8 cellular contexts compared by ENCODE assay signal in genomic region chr16:67857547-67858233, GRCh38. TPM values are rescaled to one million over a fixed set of nuclear protein-coding genes. Genes with fewer than 3 reads are reported as not detected.
DNase-seq lines count a peak whose midpoint lies in the region; ATAC-seq and TF ChIP-seq lines count a peak whose summit lies in the region.

No MANE protein-coding gene starts in this region.

- H3K9ac ChIP-seq in neuronal stem cell (ENCODE audit: low read depth, low read length, poor library complexity), result no peak overlapping the region

- no peak overlapping the region for H2BK12ac ChIP-seq in neuronal stem cell (ENCODE audit: low read length)

- peak in 2 of 7 experiments; percentile 35 to 44 for DNase-seq in CD8-positive, alpha-beta T cell
- DNase-seq in HuH-7.5 (ENCODE audit: low spot score) (peak; percentile 78), glomerular visceral epithelial cell (ENCODE audit: extremely low spot score) (peak; percentile 87), posterior vena cava (ENCODE audit: low spot score) (peak; percentile 95), neuronal stem cell (ENCODE audit: low spot score) (no peak)
- peak in 1 of 2 donors; percentile 32 for DNase-seq in activated T-cell treated with anti-CD3 and anti-CD28 coated beads, Interleukin-2, amount 50 U/mL, for 72 hours

- no peak for TF ChIP-seq CTCF in CD8-positive, alpha-beta T cell (IDR thresholded peaks at IDR 0.05)

- no peak overlapping the region for H3K23ac ChIP-seq in neuronal stem cell (ENCODE audit: low read depth, low read length, poor library complexity)

- H3K27ac ChIP-seq in CD8-positive, alpha-beta T cell (ENCODE audit: low read depth, low read length), result no peak overlapping the region
- no peak overlapping the region for H3K27ac ChIP-seq in neuronal stem cell (replicated peaks; ENCODE audit: low read length)

- H3K4me1 Mint-ChIP-seq in CD8-positive, alpha-beta T cell (ENCODE audit: low read depth), result peaks cover 38% of the 10 kb centered on the region
- peaks cover 47% of the 10 kb centered on the region for H3K4me1 Mint-ChIP-seq in activated T-cell treated with anti-CD3 and anti-CD28 coated beads, Interleukin-2, amount 50 U/mL, for 72 hours (ENCODE audit: low read depth)

- H3K4me3 ChIP-seq in CD8-positive, alpha-beta T cell (ENCODE audit: low read depth, low read length), result no peak overlapping the region
- H3K4me3 ChIP-seq in neuronal stem cell (ENCODE audit: low read length in 2 of 2), result no peak overlapping the region

- H3K4ac ChIP-seq in neuronal stem cell (ENCODE audit: low read length), result no peak overlapping the region

- no peak overlapping the region for H2BK15ac ChIP-seq in neuronal stem cell (ENCODE audit: low read length)

- H3K27me3 ChIP-seq in CD8-positive, alpha-beta T cell (ENCODE audit: insufficient read depth, low read length), result no peaks in the 10 kb centered on the region
- H3K27me3 ChIP-seq in neuronal stem cell (ENCODE audit: control insufficient read depth in 3 of 3, insufficient read depth in 3 of 3, low read depth in 1 of 3, low read length in 3 of 3), result no peaks in the 10 kb centered on the region

- no peak overlapping the region for H4K8ac ChIP-seq in neuronal stem cell (ENCODE audit: low read depth, low read length)

- intact Hi-C loops in CD8-positive, alpha-beta T cell (cut with DNase I, micrococcal nuclease), result no loop called here
- intact Hi-C loops in posterior vena cava (cut with DNase I), result no loop called here

- no peak overlapping the region for H2AFZ ChIP-seq in neuronal stem cell (ENCODE audit: low read length)

- no peaks in the 10 kb centered on the region for H3K27me3 Mint-ChIP-seq in CD8-positive, alpha-beta T cell (ENCODE audit: low read depth)
- H3K27me3 Mint-ChIP-seq in activated T-cell treated with anti-CD3 and anti-CD28 coated beads, Interleukin-2, amount 50 U/mL, for 72 hours (ENCODE audit: low read depth), result no peaks in the 10 kb centered on the region

- no peak overlapping the region for H2BK120ac ChIP-seq in neuronal stem cell (ENCODE audit: low read depth, low read length)

- H3K36me3 ChIP-seq in CD8-positive, alpha-beta T cell (ENCODE audit: insufficient read depth, low read length), result peaks cover 10% of the 10 kb centered on the region
- peaks cover 9 to 85% of the 10 kb centered on the region in 2 donors for H3K36me3 ChIP-seq in neuronal stem cell (replicated peaks in 1 of 2; ENCODE audit: control insufficient read depth in 2 of 2, insufficient read depth in 2 of 2, low read length in 2 of 2)

- H3K27ac Mint-ChIP-seq in CD8-positive, alpha-beta T cell, result peak overlapping the region; percentile 77
- no peak overlapping the region for H3K27ac Mint-ChIP-seq in activated T-cell treated with anti-CD3 and anti-CD28 coated beads, Interleukin-2, amount 50 U/mL, for 72 hours

- no peak overlapping the region for H3K4me2 ChIP-seq in neuronal stem cell (ENCODE audit: insufficient read depth, low read length, poor library complexity, severe bottlenecking)

- POLR2A ChIA-PET in CD8-positive, alpha-beta T cell (lab: Charles Lee), result no interaction called here

- H3K9me3 ChIP-seq in CD8-positive, alpha-beta T cell (ENCODE audit: low read length), result no peaks in the 10 kb centered on the region
- no peaks in the 10 kb centered on the region for H3K9me3 ChIP-seq in neuronal stem cell (replicated peaks in 1 of 2; ENCODE audit: control insufficient read depth in 2 of 2, insufficient read depth in 1 of 2, low read depth in 1 of 2, low read length in 2 of 2)

- no peak overlapping the region for H2BK5ac ChIP-seq in neuronal stem cell (ENCODE audit: low read length)

- peaks cover 24% of the 10 kb centered on the region for H3K79me1 ChIP-seq in neuronal stem cell (ENCODE audit: low read depth, low read length)

- no peak overlapping the region for H4K91ac ChIP-seq in neuronal stem cell (ENCODE audit: low read depth, low read length, poor library complexity)

- H3K4me3 Mint-ChIP-seq in CD8-positive, alpha-beta T cell, result no peak overlapping the region
- H3K4me3 Mint-ChIP-seq in activated T-cell treated with anti-CD3 and anti-CD28 coated beads, Interleukin-2, amount 50 U/mL, for 72 hours, result no peak overlapping the region

- no peaks in the 10 kb centered on the region for H3K4me1 ChIP-seq in CD8-positive, alpha-beta T cell (ENCODE audit: insufficient read depth, low read length)
- H3K4me1 ChIP-seq in neuronal stem cell (ENCODE audit: control insufficient read depth in 2 of 2, insufficient read depth in 1 of 2, low read depth in 1 of 2, low read length in 2 of 2), result peaks cover 0 to 3% of the 10 kb centered on the region in 2 donors

- H2AK5ac ChIP-seq in neuronal stem cell (ENCODE audit: low read depth, low read length), result no peak overlapping the region

- no peaks in the 10 kb centered on the region for H3K9me3 Mint-ChIP-seq in CD8-positive, alpha-beta T cell
- no peaks in the 10 kb centered on the region for H3K9me3 Mint-ChIP-seq in activated T-cell treated with anti-CD3 and anti-CD28 coated beads, Interleukin-2, amount 50 U/mL, for 72 hours

- ATAC-seq in CD8-positive, alpha-beta T cell, result peak; percentile 73
- peak; percentile 89 to 96 for ATAC-seq in activated T-cell treated with anti-CD3 and anti-CD28 coated beads, Interleukin-2, amount 50 U/mL, for 72 hours (replicated peaks in 1 of 2)
- ATAC-seq in HG03175 (IDR thresholded peaks at IDR 0.05; ENCODE audit: unreplicated experiment) (no peak), GM18868 (IDR thresholded peaks at IDR 0.05; ENCODE audit: unreplicated experiment) (no peak)

- H3K36me3 Mint-ChIP-seq in CD8-positive, alpha-beta T cell, result peaks cover 17% of the 10 kb centered on the region
- peaks cover 0 to 4% of the 10 kb centered on the region in 2 donors for H3K36me3 Mint-ChIP-seq in activated T-cell treated with anti-CD3 and anti-CD28 coated beads, Interleukin-2, amount 50 U/mL, for 72 hours (ENCODE audit: insufficient read depth in 2 of 2)

- no CpG with 5 or more reads among the region's 3 CpGs for WGBS in neuronal stem cell (ENCODE audit: extremely low coverage in 2 of 2, insufficient read length in 2 of 2, insufficient replicate concordance in 1 of 2), 2 donors

- CTCF ChIA-PET in CD8-positive, alpha-beta T cell (lab: Charles Lee), result interaction anchor here (1.1 to 1.4 kb wide), 2 partner anchors 26 to 41 kb away, joined by 4 to 5 read pairs; no protein-coding TSS in a partner anchor

- H3K18ac ChIP-seq in neuronal stem cell (ENCODE audit: low read length), result no peak overlapping the region

- H3K14ac ChIP-seq in neuronal stem cell (ENCODE audit: low read length), result no peak overlapping the region

RNA-seq across cellular contexts. Expression of gene CENPT, which starts 10.2 kb away (rescaled TPM):
- 10 to 100 TPM; 67.7 to 72.3 TPM for total RNA-seq in CD8-positive, alpha-beta T cell
- total RNA-seq in activated T-cell treated with anti-CD3 and anti-CD28 coated beads, Interleukin-2, amount 50 U/mL, for 72 hours, result 10 to 100 TPM; 43.6 to 59.4 TPM
- total RNA-seq in posterior vena cava, result 10 to 100 TPM; 38.7 to 40.3 TPM
- polyA plus RNA-seq in neuronal stem cell (2013, experiment 1 of 2), result 34.0 TPM
- polyA plus RNA-seq in neuronal stem cell (2013, experiment 2 of 2), result 31.3 TPM

RNA-seq across cellular contexts. Expression of gene NUTF2, which starts 11.0 kb away (rescaled TPM):
- 10 to 100 TPM; 23.6 to 23.7 TPM for total RNA-seq in CD8-positive, alpha-beta T cell
- total RNA-seq in activated T-cell treated with anti-CD3 and anti-CD28 coated beads, Interleukin-2, amount 50 U/mL, for 72 hours, result 10 to 100 TPM; 80.8 to 90.1 TPM
- 10 to 100 TPM; 81.7 to 99.1 TPM for total RNA-seq in posterior vena cava
- 276 TPM for polyA plus RNA-seq in neuronal stem cell (2013, experiment 1 of 2)
- polyA plus RNA-seq in neuronal stem cell (2013, experiment 2 of 2), result 280 TPM

RNA-seq across cellular contexts. Expression of gene EDC4, which starts 15.2 kb away (rescaled TPM):
- total RNA-seq in CD8-positive, alpha-beta T cell, result 100 to 1,000 TPM; 154 to 169 TPM
- 10 to 100 TPM; 82.9 to 86.4 TPM for total RNA-seq in activated T-cell treated with anti-CD3 and anti-CD28 coated beads, Interleukin-2, amount 50 U/mL, for 72 hours
- total RNA-seq in posterior vena cava, result 10 to 100 TPM; 37.4 to 43.1 TPM
- polyA plus RNA-seq in neuronal stem cell (2013, experiment 1 of 2), result 30.9 TPM
- 27.6 TPM for polyA plus RNA-seq in neuronal stem cell (2013, experiment 2 of 2)

RNA-seq across cellular contexts. Expression of gene THAP11, which starts 15.6 kb away (rescaled TPM):
- 10 to 100 TPM; 25.1 to 26.0 TPM for total RNA-seq in CD8-positive, alpha-beta T cell
- 10 to 100 TPM; 31.7 to 39.2 TPM for total RNA-seq in activated T-cell treated with anti-CD3 and anti-CD28 coated beads, Interleukin-2, amount 50 U/mL, for 72 hours
- 10 to 100 TPM; 24.9 to 26.1 TPM for total RNA-seq in posterior vena cava
- polyA plus RNA-seq in neuronal stem cell (2013, experiment 1 of 2), result 27.9 TPM
- polyA plus RNA-seq in neuronal stem cell (2013, experiment 2 of 2), result 27.7 TPM

RNA-seq across cellular contexts. Expression of gene NRN1L, which starts 27.0 kb away (rescaled TPM):
- 1 to 10 TPM in 1 of 2 experiments, under 1 TPM in 1; 0.90 to 1.4 TPM for total RNA-seq in CD8-positive, alpha-beta T cell
- 1 to 10 TPM in 1 of 2 donors, under 1 TPM in 1; 0.60 to 1.9 TPM for total RNA-seq in activated T-cell treated with anti-CD3 and anti-CD28 coated beads, Interleukin-2, amount 50 U/mL, for 72 hours
- total RNA-seq in posterior vena cava, result not detected
- polyA plus RNA-seq in neuronal stem cell (2013, experiment 1 of 2), result 0.70 TPM
- 0.42 TPM for polyA plus RNA-seq in neuronal stem cell (2013, experiment 2 of 2)

Comparison
In these comparisons a context has a peak if more than half of its experiments do, and no peak if none do; other contexts are left out.
1. ATAC-seq: peak in CD8-positive, alpha-beta T cell (single experiment) and activated T-cell treated with anti-CD3 and anti-CD28 coated beads, Interleukin-2, amount 50 U/mL, for 72 hours (2 of 2); none in HG03175 (single experiment) and GM18868 (single experiment).